In the genomic region with DNA sequence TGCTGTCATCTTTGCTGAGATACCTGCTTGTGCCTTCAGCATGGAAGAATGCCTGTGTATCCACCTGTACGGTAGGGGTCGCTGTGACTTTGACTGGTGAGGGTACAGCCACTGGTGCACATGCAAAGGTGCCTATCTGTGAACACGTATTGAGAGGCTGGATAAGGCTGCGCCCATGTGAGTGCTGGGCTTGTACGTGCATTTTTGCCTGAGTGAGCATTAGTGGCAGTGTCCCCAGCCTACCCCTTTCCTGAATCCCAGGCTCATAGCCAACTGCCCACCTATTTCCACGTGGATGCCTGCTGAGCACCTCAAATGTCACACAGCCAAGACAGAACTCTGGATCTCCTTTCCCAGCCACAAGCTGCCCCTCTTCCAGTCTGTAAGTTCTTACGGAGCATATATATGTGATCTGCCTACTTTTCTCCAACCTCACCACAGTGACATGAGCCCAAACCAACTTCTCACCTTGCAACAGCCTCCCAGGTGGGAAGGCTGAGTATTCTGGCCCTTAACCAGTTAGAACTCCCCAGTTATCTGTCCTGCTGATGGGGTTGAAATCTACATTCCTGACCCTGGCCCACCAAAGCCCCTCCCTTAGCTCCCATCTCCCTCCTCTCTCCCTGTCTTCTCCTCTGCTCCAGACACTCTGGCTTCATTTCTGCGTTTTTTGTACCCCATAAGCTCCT, we compare ENCODE assay signal across 9 cellular contexts. TPM values are rescaled to one million over a fixed set of nuclear protein-coding genes. Genes with fewer than 3 reads are reported as not detected.
A peak's percentile ranks its signal among the peaks of the same experiment; 100 is the strongest.
DNase-seq lines count a peak whose midpoint lies in the region; ATAC-seq and TF ChIP-seq lines count a peak whose summit lies in the region.
"Had no signal": no experiment of that assay in that cellular context is flagged by ENCODE, and none has a peak within 500 bp of the region (broad histone marks: within the 10 kb centered on the region; RNA-seq: fewer than 3 reads in every experiment).

No MANE protein-coding gene starts in this region.

- peaks cover 4% of the 10 kb centered on the region for H3K9me3 Mint-ChIP-seq in chondrocyte (ENCODE audit: low read depth)
- H3K9me3 Mint-ChIP-seq in naive thymus-derived CD8-positive, alpha-beta T cell, result peaks cover 0 to 19% (median 7%) of the 10 kb centered on the region in 9 donors

- DNase-seq in AG10803 (ENCODE audit: low read depth), result no peak
- no peak for DNase-seq in HFF-Myc (ENCODE audit: extremely low read depth, low read depth)
- no peak for DNase-seq in chondrocyte (ENCODE audit: low spot score)
- no peak for DNase-seq in naive thymus-derived CD8-positive, alpha-beta T cell
- no peak for DNase-seq in T-helper 1 cell
- DNase-seq: activated CD8-positive, alpha-beta memory T cell treated with anti-CD3 and anti-CD28 coated beads, Interleukin-2, amount 50 U/mL, for 4 hours had no signal

- peak overlapping the region; percentile 79 for H3K4me3 Mint-ChIP-seq in chondrocyte (ENCODE audit: unreplicated experiment)
- H3K4me3 Mint-ChIP-seq in naive thymus-derived CD8-positive, alpha-beta T cell, result peak overlapping the region in 8 of 10 donors; percentile 24 to 87 (median 56)

- peaks cover 35% of the 10 kb centered on the region for H3K4me1 Mint-ChIP-seq in chondrocyte (ENCODE audit: low read depth)
- H3K4me1 Mint-ChIP-seq in naive thymus-derived CD8-positive, alpha-beta T cell, result peaks cover 12 to 23% (median 14%) of the 10 kb centered on the region in 4 donors

- ATAC-seq in naive thymus-derived CD8-positive, alpha-beta T cell, result peak; percentile 30 to 33
- ATAC-seq in GM21515 (IDR thresholded peaks at IDR 0.05; ENCODE audit: unreplicated experiment) (no peak), HG03342 (IDR thresholded peaks at IDR 0.05; ENCODE audit: unreplicated experiment) (no peak), GM21786 (IDR thresholded peaks at IDR 0.05; ENCODE audit: unreplicated experiment) (no peak)

- H3K27ac Mint-ChIP-seq in chondrocyte (ENCODE audit: unreplicated experiment), result peak overlapping the region; percentile 97
- H3K27ac Mint-ChIP-seq in naive thymus-derived CD8-positive, alpha-beta T cell, result peak overlapping the region in 1 of 10 donors; percentile 18

- no peak overlapping the region for H3K4me3 ChIP-seq in AG10803 (ENCODE audit: low read length)
- no peak overlapping the region for H3K4me3 ChIP-seq in HFF-Myc (replicated peaks; ENCODE audit: low read depth, low read length)

- no peaks in the 10 kb centered on the region for H3K27me3 Mint-ChIP-seq in chondrocyte (ENCODE audit: low read depth)
- peaks cover 37 to 64% (median 59%) of the 10 kb centered on the region in 5 donors for H3K27me3 Mint-ChIP-seq in naive thymus-derived CD8-positive, alpha-beta T cell

- peaks cover 8% of the 10 kb centered on the region for H3K36me3 Mint-ChIP-seq in chondrocyte (ENCODE audit: low read depth)
- H3K36me3 Mint-ChIP-seq in naive thymus-derived CD8-positive, alpha-beta T cell, result peaks cover 3 to 12% (median 4%) of the 10 kb centered on the region in 3 donors

- TF ChIP-seq CTCF in AG10803 (conservative IDR thresholded peaks at IDR 0.05; ENCODE audit: low read length) (0 out of 2 replicates have a peak, but pooled peaks have one; percentile 0), HFF-Myc (IDR thresholded peaks at IDR 0.05; ENCODE audit: low read depth, low read length, missing control alignments) (peak; percentile 12), chondrocyte (IDR thresholded peaks at IDR 0.05) (peak; percentile 49)

- POLR2A ChIA-PET in naive thymus-derived CD8-positive, alpha-beta T cell (lab: Charles Lee), result no interaction called here

RNA-seq across cellular contexts. Expression of gene SLC2A10, which starts 1.1 kb away (rescaled TPM):
- 39.6 to 43.5 TPM (median 40.2 TPM) in 3 replicates for total RNA-seq in chondrocyte
- total RNA-seq in naive thymus-derived CD8-positive, alpha-beta T cell, result under 1 TPM in 1 of 2 experiments, not detected in 1; 0.83 TPM
- polyA plus RNA-seq in naive thymus-derived CD8-positive, alpha-beta T cell, result not detected

RNA-seq across cellular contexts. Expression of gene TP53RK, which starts 19.1 kb away (rescaled TPM):
- 12.0 to 13.3 TPM (median 12.1 TPM) in 3 replicates for total RNA-seq in chondrocyte
- 10 to 100 TPM; 23.7 to 24.5 TPM for total RNA-seq in naive thymus-derived CD8-positive, alpha-beta T cell
- polyA plus RNA-seq in naive thymus-derived CD8-positive, alpha-beta T cell, result 10 to 100 TPM; 10.9 to 15.2 (median 14.0) TPM

RNA-seq across cellular contexts. Expression of gene SLC13A3, which starts 57.1 kb away (rescaled TPM):
- 2.5 to 2.8 TPM (median 2.8 TPM) in 3 replicates for total RNA-seq in chondrocyte
- total RNA-seq in naive thymus-derived CD8-positive, alpha-beta T cell, result under 1 TPM in 1 of 2 experiments, not detected in 1; 0.31 TPM
- not detected for polyA plus RNA-seq in naive thymus-derived CD8-positive, alpha-beta T cell

Comparison
In these comparisons a context has a peak if more than half of its experiments do, and no peak if none do; other contexts are left out.
1. ATAC-seq: peak in naive thymus-derived CD8-positive, alpha-beta T cell (2 of 2); none in GM21515 (single experiment), HG03342 (single experiment) and GM21786 (single experiment).
2. RNA of gene SLC2A10, which starts 1.1 kb away (total RNA-seq): 39.6 to 43.5 TPM in chondrocyte; 0.83 TPM in naive thymus-derived CD8-positive, alpha-beta T cell; every median in the first group is over 10 times any median in the second.
3. Peak in every context shown above with its lines, with median percentiles within 50 percentile points of each other: CTCF ChIP-seq.